In the genomic region with DNA sequence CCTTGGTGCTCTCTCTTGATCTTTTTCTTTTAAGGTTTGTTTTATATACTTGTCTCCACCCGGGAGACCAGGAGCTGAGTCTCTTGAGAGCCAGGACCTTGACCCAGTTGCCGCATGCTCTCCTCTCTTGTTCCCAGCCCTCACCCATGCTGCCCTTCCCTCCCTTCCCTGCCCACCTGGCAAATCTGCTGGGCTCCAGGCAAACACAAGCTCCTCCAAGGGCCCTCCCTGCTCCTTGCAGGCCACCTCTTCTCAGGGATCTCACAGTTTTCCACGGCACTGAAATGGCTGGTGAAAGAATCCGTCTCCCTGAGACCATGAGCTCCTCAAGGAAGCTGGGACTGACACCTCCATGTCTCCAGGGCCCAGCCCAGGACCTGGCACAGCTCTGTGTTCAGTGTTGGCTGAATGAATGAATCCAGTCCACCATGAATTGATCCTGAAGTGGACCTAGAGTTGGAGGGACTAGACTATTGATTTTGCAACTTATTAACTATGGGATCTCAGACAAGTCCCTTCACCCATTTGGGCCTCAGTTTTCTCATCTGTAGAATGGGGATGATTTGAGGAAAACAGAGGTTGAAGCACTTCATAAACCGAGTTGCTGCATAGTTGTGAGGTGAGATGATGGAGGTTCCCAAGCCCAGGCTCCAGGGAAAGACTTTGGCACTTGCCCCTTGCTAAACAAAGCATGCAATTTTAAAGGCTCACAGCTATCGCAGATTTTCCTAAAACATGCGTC, we compare ENCODE assay signal across 27 cellular contexts. TPM values are rescaled to one million over a fixed set of nuclear protein-coding genes. Genes with fewer than 3 reads are reported as not detected.
DNase-seq lines count a peak whose midpoint lies in the region; TF ChIP-seq lines count a peak whose summit lies in the region.
"Had no signal": no experiment of that assay in that cellular context is flagged by ENCODE, and none has a peak within 500 bp of the region (broad histone marks: within the 10 kb centered on the region; RNA-seq: fewer than 3 reads in every experiment).

No MANE protein-coding gene starts in this region.

- H3K79me2 ChIP-seq in neural progenitor cell (ENCODE audit: low read depth) = no peaks in the 10 kb centered on the region

- H3K4me3 ChIP-seq in SJSA1 = no peak overlapping the region
- no peak overlapping the region for H3K4me3 ChIP-seq in spleen
- H3K4me3 ChIP-seq in neural progenitor cell = no peak overlapping the region
- H3K4me3 ChIP-seq: esophagus muscularis mucosa, GM23248, heart right ventricle had no signal

- CTCF ChIA-PET in activated CD4-positive, alpha-beta T cell treated with anti-CD3 and anti-CD28 coated beads, Interleukin-2, amount 10 ng/mL, durations not matched to agents 7 days and 5 days (lab: Charles Lee) = no interaction called here

- peaks cover 33% of the 10 kb centered on the region for H3F3A ChIP-seq in neural progenitor cell (ENCODE audit: low read depth)

- DNase-seq in HS-27A (ENCODE audit: low read depth) = peak; percentile 11
- DNase-seq in SJSA1 (ENCODE audit: low read depth in 1 of 2, low spot score in 2 of 2) = no peak
- peak; percentile 31 for DNase-seq in spleen
- DNase-seq in activated CD4-positive, alpha-beta T cell treated with anti-CD3 and anti-CD28 coated beads, Interleukin-2, amount 10 ng/mL, durations not matched to agents 7 days and 5 days = no peak
- no peak for DNase-seq in GM20000 (ENCODE audit: low spot score)
- DNase-seq in neural progenitor cell (ENCODE audit: low spot score) = no peak
- DNase-seq in dermis blood vessel endothelial cell = no peak
- DNase-seq: activated CD4-positive, alpha-beta T cell treated with anti-CD3 and anti-CD28 coated beads, Interleukin-2, amount 50 U/mL, for 4 hours; activated CD4-positive, CD25-positive, alpha-beta regulatory T cell; activated naive CD4-positive, alpha-beta T cell treated with anti-CD3 and anti-CD28 coated beads, Interleukin-2, amount 50 U/mL, for 16 hours; endodermal cell; foreskin keratinocyte; heart right ventricle; left cardiac atrium; NCI-H1105 treated with DMSO at 0.1 percent for 48 hours; NCI-H2081; NCI-H2227 treated with DMSO at 0.1 percent for 48 hours; NCI-H526 treated with DMSO at 0.1 percent for 48 hours; nucleus accumbens; stimulated activated CD4-positive, alpha-beta T cell treated with anti-CD3 and anti-CD28 coated beads, Interleukin-12 subunit alpha, Interleukin-12 subunit beta, amount 100 ng/mL, for 4 hours; stimulated activated CD4-positive, alpha-beta T cell treated with anti-CD3 and anti-CD28 coated beads, Interleukin-4, amount 100 ng/mL, for 24 hours had no signal

- H3K27ac Mint-ChIP-seq in activated CD4-positive, alpha-beta T cell treated with anti-CD3 and anti-CD28 coated beads, Interleukin-2, amount 10 ng/mL, durations not matched to agents 7 days and 5 days = no peak overlapping the region
- no peak overlapping the region for H3K27ac Mint-ChIP-seq in neural progenitor cell
- H3K27ac Mint-ChIP-seq: endodermal cell; memory B cell; stimulated activated effector memory CD8-positive, alpha-beta T cell treated with anti-CD3 and anti-CD28 coated beads, Interleukin-12 subunit alpha, Interleukin-12 subunit beta, amount 100 ng/mL, for 72 hours had no signal

- TF ChIP-seq CTCF in spleen (IDR thresholded peaks at IDR 0.05 in 8 of 11, conservative IDR thresholded peaks at IDR 0.05 in 3 of 11) = no peak
- no peak for TF ChIP-seq CTCF in GM20000 (IDR thresholded peaks at IDR 0.05; ENCODE audit: extremely low read depth, missing control alignments)
- TF ChIP-seq CTCF in neural progenitor cell (IDR thresholded peaks at IDR 0.05) = no peak

- intact Hi-C loops in spleen (cut with DNase I; ENCODE audit: low total_unique reads) = no loop called here

- H3K4me3 Mint-ChIP-seq in activated CD4-positive, alpha-beta T cell treated with anti-CD3 and anti-CD28 coated beads, Interleukin-2, amount 10 ng/mL, durations not matched to agents 7 days and 5 days = no peak overlapping the region
- no peak overlapping the region for H3K4me3 Mint-ChIP-seq in neural progenitor cell
- H3K4me3 Mint-ChIP-seq: endodermal cell; memory B cell; stimulated activated effector memory CD8-positive, alpha-beta T cell treated with anti-CD3 and anti-CD28 coated beads, Interleukin-12 subunit alpha, Interleukin-12 subunit beta, amount 100 ng/mL, for 72 hours had no signal

- H3K4me1 ChIP-seq in SJSA1 (replicated peaks) (peaks cover 24% of the 10 kb centered on the region), spleen (no peaks in the 10 kb centered on the region), neural progenitor cell (peaks cover 32% of the 10 kb centered on the region)
- H3K4me1 ChIP-seq: foreskin keratinocyte had no signal

- no peaks in the 10 kb centered on the region for H3K9me3 Mint-ChIP-seq in activated CD4-positive, alpha-beta T cell treated with anti-CD3 and anti-CD28 coated beads, Interleukin-2, amount 10 ng/mL, durations not matched to agents 7 days and 5 days
- peaks cover 3% of the 10 kb centered on the region for H3K9me3 Mint-ChIP-seq in neural progenitor cell
- H3K9me3 Mint-ChIP-seq: stimulated activated effector memory CD8-positive, alpha-beta T cell treated with anti-CD3 and anti-CD28 coated beads, Interleukin-12 subunit alpha, Interleukin-12 subunit beta, amount 100 ng/mL, for 72 hours had no signal

- H3K36me3 Mint-ChIP-seq in activated CD4-positive, alpha-beta T cell treated with anti-CD3 and anti-CD28 coated beads, Interleukin-2, amount 10 ng/mL, durations not matched to agents 7 days and 5 days (ENCODE audit: low read depth) = no peaks in the 10 kb centered on the region
- no peaks in the 10 kb centered on the region for H3K36me3 Mint-ChIP-seq in neural progenitor cell
- H3K36me3 Mint-ChIP-seq: memory B cell; stimulated activated effector memory CD8-positive, alpha-beta T cell treated with anti-CD3 and anti-CD28 coated beads, Interleukin-12 subunit alpha, Interleukin-12 subunit beta, amount 100 ng/mL, for 72 hours had no signal

- no peak overlapping the region for H2AFZ ChIP-seq in neural progenitor cell (replicated peaks)
- H2AFZ ChIP-seq: GM23248 had no signal

- H3K27ac ChIP-seq in SJSA1 (peak overlapping the region; percentile 87), layer of hippocampus (ENCODE audit: low read depth, low read length) (peak overlapping the region; percentile 5), spleen (no peak overlapping the region), neural progenitor cell (no peak overlapping the region)
- H3K27ac ChIP-seq: esophagus muscularis mucosa, foreskin keratinocyte, GM23248 had no signal

- no peak for TF ChIP-seq POLR2A in spleen (IDR thresholded peaks at IDR 0.05)

- H3K9me3 ChIP-seq in SJSA1 (replicated peaks) (no peaks in the 10 kb centered on the region), spleen (peaks cover 0 to 10% (median 3%) of the 10 kb centered on the region in 8 donors), neural progenitor cell (ENCODE audit: low read depth) (no peaks in the 10 kb centered on the region)
- H3K9me3 ChIP-seq: esophagus muscularis mucosa had no signal

- no peaks in the 10 kb centered on the region for H3K36me3 ChIP-seq in SJSA1
- H3K36me3 ChIP-seq in spleen = no peaks in the 10 kb centered on the region
- H3K36me3 ChIP-seq in neural progenitor cell = no peaks in the 10 kb centered on the region
- H3K36me3 ChIP-seq: esophagus muscularis mucosa, heart right ventricle had no signal

- H3K4me2 ChIP-seq in neural progenitor cell = no peak overlapping the region

- peaks cover 6% of the 10 kb centered on the region for H3K27me3 Mint-ChIP-seq in activated CD4-positive, alpha-beta T cell treated with anti-CD3 and anti-CD28 coated beads, Interleukin-2, amount 10 ng/mL, durations not matched to agents 7 days and 5 days
- H3K27me3 Mint-ChIP-seq in neural progenitor cell (ENCODE audit: insufficient read depth, low read depth) = peaks cover 22% of the 10 kb centered on the region

- no peak overlapping the region for H3K9ac ChIP-seq in neural progenitor cell
- H3K9ac ChIP-seq: GM23248 had no signal

- POLR2A ChIA-PET in activated CD4-positive, alpha-beta T cell treated with anti-CD3 and anti-CD28 coated beads, Interleukin-2, amount 10 ng/mL, durations not matched to agents 7 days and 5 days (lab: Charles Lee) = no interaction called here

- 81 to 87% (median 83%) methylated on average over 7 of the region's 7 CpGs for WGBS in spleen, 5 donors

- H3K27me3 ChIP-seq in SJSA1 (replicated peaks) = no peaks in the 10 kb centered on the region
- no peaks in the 10 kb centered on the region for H3K27me3 ChIP-seq in layer of hippocampus (ENCODE audit: control insufficient read depth, insufficient read depth, low read length)
- peaks cover 0 to 24% (median 0%) of the 10 kb centered on the region in 7 donors for H3K27me3 ChIP-seq in spleen (replicated peaks in 1 of 7)
- H3K27me3 ChIP-seq in neural progenitor cell = no peaks in the 10 kb centered on the region
- H3K27me3 ChIP-seq: foreskin keratinocyte had no signal

- no peaks in the 10 kb centered on the region for H4K20me1 ChIP-seq in neural progenitor cell (ENCODE audit: low read depth)

- H3K4me1 Mint-ChIP-seq in activated CD4-positive, alpha-beta T cell treated with anti-CD3 and anti-CD28 coated beads, Interleukin-2, amount 10 ng/mL, durations not matched to agents 7 days and 5 days = no peaks in the 10 kb centered on the region
- peaks cover 41% of the 10 kb centered on the region for H3K4me1 Mint-ChIP-seq in neural progenitor cell
- H3K4me1 Mint-ChIP-seq: memory B cell; stimulated activated effector memory CD8-positive, alpha-beta T cell treated with anti-CD3 and anti-CD28 coated beads, Interleukin-12 subunit alpha, Interleukin-12 subunit beta, amount 100 ng/mL, for 72 hours had no signal

RNA-seq across cellular contexts. Expression of gene FBLN1, which starts 25.1 kb away (rescaled TPM):
- 25.9 and 38.8 TPM in 2 replicates for total RNA-seq in SJSA1 (2014; rRNA removed; shearing (Covaris generic))
- total RNA-seq in spleen (10 to 100 TPM in 5 of 7 donors, 1 to 10 TPM in 2; 5.2 to 20.3 (median 13.5) TPM), neural progenitor cell (ENCODE audit: low replicate concordance) (84.3 and 163 TPM in 2 replicates), dermis blood vessel endothelial cell (0.34 and 0.56 TPM in 2 replicates)
- polyA plus RNA-seq in spleen = 10 to 100 TPM in 1 of 3 donors, 1 to 10 TPM in 2; 1.9 to 10.4 (median 6.1) TPM
- not detected for total RNA-seq in activated CD4-positive, alpha-beta T cell treated with anti-CD3 and anti-CD28 coated beads, Interleukin-2, amount 10 ng/mL, durations not matched to agents 7 days and 5 days
- total RNA-seq: T-helper 1 cell treated with Interleukin-12 subunit alpha and Interleukin-12 subunit beta and Interleukin-4 antibody, amounts not matched to agents 30 ng/mL and 1 ng/mL, for 36 hours had no signal

Comparison
In these comparisons a context has a peak if more than half of its experiments do, and no peak if none do; other contexts are left out.
1. DNase-seq: peak in HS-27A (single experiment) and spleen (single experiment); none in SJSA1 (0 of 2), activated CD4-positive, alpha-beta T cell treated with anti-CD3 and anti-CD28 coated beads, Interleukin-2, amount 10 ng/mL, durations not matched to agents 7 days and 5 days (single experiment), GM20000 (single experiment), neural progenitor cell (single experiment) and dermis blood vessel endothelial cell (single experiment).
2. H3K27ac ChIP-seq: peak in SJSA1 (single experiment) and layer of hippocampus (single experiment); none in spleen (0 of 8) and neural progenitor cell (single experiment).